In genomic region chrX:45050558-45050957, GRCh38 we compare ENCODE assay signal across 32 cellular contexts.
DNase-seq lines count a peak whose midpoint lies in the region; ATAC-seq, FAIRE-seq and TF ChIP-seq lines count a peak whose summit lies in the region.
"Had no signal": no experiment of that assay in that cellular context is flagged by ENCODE, and none has a peak within 500 bp of the region (broad histone marks: within the 10 kb centered on the region; RNA-seq: fewer than 3 reads in every experiment).

No MANE protein-coding gene starts in this region.

- ATAC-seq in GM19351 (IDR thresholded peaks at IDR 0.05; ENCODE audit: unreplicated experiment): peak; percentile 66
- ATAC-seq: activated CD4-positive, CD25-positive, alpha-beta regulatory T cell treated with anti-CD3 and anti-CD28 coated beads, Interleukin-2, amount 50 U/mL, for 24 hours; SK-N-SH treated with all-trans-retinoic acid at 6 μM for 48 hours; stimulated activated naive B cell treated with anti-CD40 and anti-IgM and Interleukin-4, amounts not matched to agents 10 μg/mL and 1 μg/mL and 100 μg/mL, for 72 hours; T-helper 17 cell had no signal

- DNase-seq in NCI-H1105 treated with DMSO at 0.1 percent for 48 hours (lab: John Stamatoyannopoulos, UW): peak; percentile 3
- no peak for DNase-seq in NCI-H1105 (lab: John Stamatoyannopoulos, UW)
- peak; percentile 40 for DNase-seq in LNCaP clone FGC (ENCODE audit: low read depth)
- DNase-seq in DMS 273 treated with DMSO at 0.1 percent for 48 hours (lab: John Stamatoyannopoulos, UW): no peak
- DNase-seq in SIG-M5 treated with dmso at 0.1 percent for 504 hours (lab: John Stamatoyannopoulos, UW; ENCODE audit: unreplicated experiment): no peak
- no peak for DNase-seq in glomerular visceral epithelial cell (ENCODE audit: extremely low spot score)
- DNase-seq: activated CD4-positive, alpha-beta T cell treated with anti-CD3 and anti-CD28 coated beads, Interleukin-2, amount 50 U/mL, for 48 hours; activated naive CD4-positive, alpha-beta T cell treated with anti-CD3 and anti-CD28 coated beads for 36 hours; amygdala; brain microvascular endothelial cell; cerebellar nuclear complex; foreskin fibroblast; GM23248; head of caudate nucleus; KBM-7; left ventricle myocardium inferior; mesenchymal stem cell; NCI-H146; NCI-H2107; NCI-H510A; PC-9; stimulated activated naive B cell treated with anti-CD40 and anti-IgM and Interleukin-4, amounts not matched to agents 10 μg/mL and 1 μg/mL and 100 μg/mL, for 72 hours; substantia nigra; T-helper 17 cell had no signal

- H3K4me3 ChIP-seq in LNCaP clone FGC (ENCODE audit: low read depth, low read length): no peak overlapping the region
- H3K4me3 ChIP-seq: esophagus muscularis mucosa, GM23248, left ventricle myocardium inferior, PC-9, skin epidermis had no signal

- peak; percentile 70 for FAIRE-seq in colon (lab: Jason Lieb, UNC)
- FAIRE-seq: GM12891, keratinocyte had no signal

- TF ChIP-seq CTCF in LNCaP clone FGC (IDR thresholded peaks at IDR 0.05; ENCODE audit: control insufficient read depth, extremely low read depth, insufficient read depth): no peak

Comparison
In these comparisons a context has a peak if more than half of its experiments do, and no peak if none do; other contexts are left out.
1. DNase-seq: peak in NCI-H1105 treated with DMSO at 0.1 percent for 48 hours (single experiment) and LNCaP clone FGC (single experiment); none in NCI-H1105 (single experiment), DMS 273 treated with DMSO at 0.1 percent for 48 hours (single experiment), SIG-M5 treated with dmso at 0.1 percent for 504 hours (single experiment) and glomerular visceral epithelial cell (single experiment).